26 cellular contexts compared by ENCODE assay signal in genomic region chr3:121637922-121638321, GRCh38. TPM values are rescaled to one million over a fixed set of nuclear protein-coding genes. Genes with fewer than 3 reads are reported as not detected.
A peak's percentile ranks its signal among the peaks of the same experiment; 100 is the strongest.
DNase-seq lines count a peak whose midpoint lies in the region; ATAC-seq and TF ChIP-seq lines count a peak whose summit lies in the region.
"Had no signal": no experiment of that assay in that cellular context is flagged by ENCODE, and none has a peak within 500 bp of the region (broad histone marks: within the 10 kb centered on the region; RNA-seq: fewer than 3 reads in every experiment).

No MANE protein-coding gene starts in this region.

- no peaks in the 10 kb centered on the region for H3K9me3 Mint-ChIP-seq in activated T-cell treated with anti-CD3 and anti-CD28 coated beads, Interleukin-2, amount 50 U/mL, for 72 hours
- H3K9me3 Mint-ChIP-seq in WTC11: peaks cover 4% of the 10 kb centered on the region; the same call in 1 of the 2 replicates
- H3K9me3 Mint-ChIP-seq in stimulated activated effector memory CD8-positive, alpha-beta T cell treated with anti-CD3 and anti-CD28 coated beads, Interleukin-12 subunit alpha, Interleukin-12 subunit beta, amount 100 ng/mL, for 72 hours: no peaks in the 10 kb centered on the region
- H3K9me3 Mint-ChIP-seq: nephron had no signal

- H3K4me1 ChIP-seq in ascending aorta (no peaks in the 10 kb centered on the region), mesenchymal stem cell (ENCODE audit: control insufficient read depth, insufficient read depth, low read depth, low read length) (no peaks in the 10 kb centered on the region)
- H3K4me1 ChIP-seq: upper lobe of left lung had no signal

- no peak overlapping the region for H2BK120ac ChIP-seq in mesenchymal stem cell (ENCODE audit: low read depth, low read length)

- H3K27me3 Mint-ChIP-seq in activated T-cell treated with anti-CD3 and anti-CD28 coated beads, Interleukin-2, amount 50 U/mL, for 72 hours (ENCODE audit: low read depth): no peaks in the 10 kb centered on the region
- peaks cover 4% of the 10 kb centered on the region; the same call in 1 of the 2 replicates for H3K27me3 Mint-ChIP-seq in WTC11 (ENCODE audit: low read depth)

- H2BK15ac ChIP-seq in mesenchymal stem cell (ENCODE audit: low read depth, poor library complexity, severe bottlenecking): no peak overlapping the region

- no peaks in the 10 kb centered on the region for H3K27me3 ChIP-seq in ascending aorta
- H3K27me3 ChIP-seq in mesenchymal stem cell (ENCODE audit: control insufficient read depth in 1 of 2, insufficient read depth in 1 of 2, low read length in 2 of 2): no peaks in the 10 kb centered on the region
- H3K27me3 ChIP-seq: upper lobe of left lung had no signal

- CTCF ChIA-PET in WTC11 (lab: Charles Lee): no interaction called here

- no peak for DNase-seq in activated T-cell treated with anti-CD3 and anti-CD28 coated beads, Interleukin-2, amount 50 U/mL, for 72 hours
- DNase-seq in activated T-cell treated with anti-CD3 and anti-CD28 coated beads, Interleukin-2, amount 50 U/mL, for 48 hours: no peak
- DNase-seq in WTC11 (ENCODE audit: low spot score) (no peak), C1 segment of cervical spinal cord (lab: John Stamatoyannopoulos, UW) (no peak), ascending aorta (ENCODE audit: low spot score in 2 of 2) (no peak), mesenchymal stem cell (no peak)
- DNase-seq in stimulated activated effector memory CD8-positive, alpha-beta T cell treated with anti-CD3 and anti-CD28 coated beads, Interleukin-12 subunit alpha, Interleukin-12 subunit beta, amount 100 ng/mL, for 72 hours (ENCODE audit: low spot score in 2 of 2): no peak
- DNase-seq: activated CD4-positive, alpha-beta T cell treated with anti-CD3 and anti-CD28 coated beads, Interleukin-2, amount 50 U/mL, for 1 hour; amniotic stem cell; DMS79; GDM1; glutamatergic neuron; islet precursor cell; Kasumi-1; left ventricle myocardium superior; NCI-H1436; NCI-H446; small intestine; upper lobe of left lung had no signal

- no peak overlapping the region for H2BK5ac ChIP-seq in mesenchymal stem cell (ENCODE audit: low read depth, low read length, poor library complexity, severe bottlenecking)

- H3K14ac ChIP-seq in mesenchymal stem cell (ENCODE audit: low read length in 2 of 2): no peak overlapping the region

- intact Hi-C loops in ascending aorta (cut with DNase I): no loop called here

- no peak overlapping the region for H3K18ac ChIP-seq in mesenchymal stem cell (ENCODE audit: low read depth in 1 of 2, low read length in 2 of 2)

- peak overlapping the region; percentile 54 for H3K27ac Mint-ChIP-seq in activated T-cell treated with anti-CD3 and anti-CD28 coated beads, Interleukin-2, amount 50 U/mL, for 72 hours
- no peak overlapping the region; the same call in none of the 2 replicates for H3K27ac Mint-ChIP-seq in WTC11
- H3K27ac Mint-ChIP-seq in stimulated activated effector memory CD8-positive, alpha-beta T cell treated with anti-CD3 and anti-CD28 coated beads, Interleukin-12 subunit alpha, Interleukin-12 subunit beta, amount 100 ng/mL, for 72 hours: peak overlapping the region; percentile 49
- H3K27ac Mint-ChIP-seq: nephron had no signal

- H4K8ac ChIP-seq in mesenchymal stem cell (ENCODE audit: low read length): no peak overlapping the region

- H3K36me3 ChIP-seq in ascending aorta: no peaks in the 10 kb centered on the region
- H3K36me3 ChIP-seq in mesenchymal stem cell (ENCODE audit: control insufficient read depth in 1 of 2, insufficient read depth in 2 of 2, low read depth in 1 of 2, low read length in 2 of 2): no peaks in the 10 kb centered on the region

- H3K23ac ChIP-seq in mesenchymal stem cell (ENCODE audit: low read length in 2 of 2): no peak overlapping the region

- TF ChIP-seq CTCF in WTC11 (IDR thresholded peaks at IDR 0.05) (no peak), ascending aorta (IDR thresholded peaks at IDR 0.05) (no peak)

- H3K4me3 Mint-ChIP-seq in activated T-cell treated with anti-CD3 and anti-CD28 coated beads, Interleukin-2, amount 50 U/mL, for 72 hours: no peak overlapping the region
- no peak overlapping the region for H3K4me3 Mint-ChIP-seq in WTC11
- H3K4me3 Mint-ChIP-seq in stimulated activated effector memory CD8-positive, alpha-beta T cell treated with anti-CD3 and anti-CD28 coated beads, Interleukin-12 subunit alpha, Interleukin-12 subunit beta, amount 100 ng/mL, for 72 hours: no peak overlapping the region
- H3K4me3 Mint-ChIP-seq: nephron had no signal

- H3K27ac ChIP-seq in ascending aorta (no peak overlapping the region), mesenchymal stem cell (ENCODE audit: low read length, poor library complexity, severe bottlenecking) (no peak overlapping the region)
- H3K27ac ChIP-seq: upper lobe of left lung had no signal

- H3K4me2 ChIP-seq in mesenchymal stem cell (ENCODE audit: low read length, poor library complexity, severe bottlenecking): no peak overlapping the region

- H3K79me1 ChIP-seq in mesenchymal stem cell (replicated peaks; ENCODE audit: low read length, poor library complexity, severe bottlenecking): no peaks in the 10 kb centered on the region

- ATAC-seq in activated T-cell treated with anti-CD3 and anti-CD28 coated beads, Interleukin-2, amount 50 U/mL, for 72 hours (replicated peaks in 1 of 2): no peak
- peak; percentile 58 for ATAC-seq in GM19463 (IDR thresholded peaks at IDR 0.05; ENCODE audit: unreplicated experiment)
- ATAC-seq in WTC11: no peak
- ATAC-seq in stimulated activated effector memory CD8-positive, alpha-beta T cell treated with anti-CD3 and anti-CD28 coated beads, Interleukin-12 subunit alpha, Interleukin-12 subunit beta, amount 100 ng/mL, for 72 hours: no peak
- ATAC-seq: left ventricle myocardium superior, SK-N-SH treated with all-trans-retinoic acid at 6 μM for 48 hours had no signal

- H2AFZ ChIP-seq in mesenchymal stem cell (ENCODE audit: low read depth, low read length): no peak overlapping the region

- WGBS in mesenchymal stem cell: 80% methylated on average over 1 of the region's 1 CpG

- H3K9ac ChIP-seq in mesenchymal stem cell (ENCODE audit: low read length): no peak overlapping the region

- H3K36me3 Mint-ChIP-seq in activated T-cell treated with anti-CD3 and anti-CD28 coated beads, Interleukin-2, amount 50 U/mL, for 72 hours (ENCODE audit: insufficient read depth in 2 of 2): peaks cover 22 to 67% of the 10 kb centered on the region in 2 donors
- no peaks in the 10 kb centered on the region for H3K36me3 Mint-ChIP-seq in WTC11
- peaks cover 100% of the 10 kb centered on the region for H3K36me3 Mint-ChIP-seq in stimulated activated effector memory CD8-positive, alpha-beta T cell treated with anti-CD3 and anti-CD28 coated beads, Interleukin-12 subunit alpha, Interleukin-12 subunit beta, amount 100 ng/mL, for 72 hours

- no peak overlapping the region for H4K91ac ChIP-seq in mesenchymal stem cell (ENCODE audit: low read length)

- H3K4me1 Mint-ChIP-seq in activated T-cell treated with anti-CD3 and anti-CD28 coated beads, Interleukin-2, amount 50 U/mL, for 72 hours (ENCODE audit: low read depth): peaks cover 32% of the 10 kb centered on the region
- H3K4me1 Mint-ChIP-seq in WTC11: peaks cover 26% of the 10 kb centered on the region
- peaks cover 6% of the 10 kb centered on the region for H3K4me1 Mint-ChIP-seq in stimulated activated effector memory CD8-positive, alpha-beta T cell treated with anti-CD3 and anti-CD28 coated beads, Interleukin-12 subunit alpha, Interleukin-12 subunit beta, amount 100 ng/mL, for 72 hours
- H3K4me1 Mint-ChIP-seq: nephron had no signal

- no peak overlapping the region for H2BK12ac ChIP-seq in mesenchymal stem cell (ENCODE audit: low read length in 2 of 2)

- no peak overlapping the region for H3K4me3 ChIP-seq in ascending aorta
- no peak overlapping the region for H3K4me3 ChIP-seq in mesenchymal stem cell (ENCODE audit: insufficient read depth in 1 of 2, low read depth in 1 of 2, low read length in 2 of 2)
- H3K4me3 ChIP-seq: upper lobe of left lung had no signal

- no peak overlapping the region for H3K4ac ChIP-seq in mesenchymal stem cell (ENCODE audit: low read depth in 1 of 2, low read length in 2 of 2)

- H3K9me3 ChIP-seq in ascending aorta: no peaks in the 10 kb centered on the region
- no peaks in the 10 kb centered on the region for H3K9me3 ChIP-seq in mesenchymal stem cell (ENCODE audit: control insufficient read depth, low read length)
- H3K9me3 ChIP-seq: upper lobe of left lung had no signal

- H2AK5ac ChIP-seq in mesenchymal stem cell (ENCODE audit: low read length, severe bottlenecking): no peak overlapping the region

- POLR2A ChIA-PET in WTC11 (lab: Charles Lee): no interaction called here

TF ChIP-seq in WTC11, 78 proteins besides CTCF, POLR2A, EP300 and RAD21:
- TF ChIP-seq ZNF121 (CRISPR knock-in tag; IDR thresholded peaks at IDR 0.05): peak; percentile 78
- no peak for TF ChIP-seq USF1 (CRISPR knock-in tag; IDR thresholded peaks at IDR 0.05)

RNA-seq across cellular contexts. Expression of gene HCLS1, which starts 22.8 kb away (rescaled TPM):
- 100 to 1,000 TPM; 236 to 259 TPM for total RNA-seq in activated T-cell treated with anti-CD3 and anti-CD28 coated beads, Interleukin-2, amount 50 U/mL, for 72 hours
- 1.9 to 2.7 TPM (median 2.6 TPM) in 3 replicates for total RNA-seq in WTC11 (2021)
- total RNA-seq in ascending aorta: 19.8 TPM
- polyA plus RNA-seq in mesenchymal stem cell (2013, experiment 1 of 2): 0.25 TPM
- polyA plus RNA-seq in mesenchymal stem cell (2013, experiment 2 of 2): 0.32 TPM
- total RNA-seq: osteocyte had no signal

RNA-seq across cellular contexts. Expression of gene FBXO40, which starts 44.7 kb away (rescaled TPM):
- total RNA-seq in activated T-cell treated with anti-CD3 and anti-CD28 coated beads, Interleukin-2, amount 50 U/mL, for 72 hours: not detected
- 0.04 to 0.09 TPM (median 0.07 TPM) in 3 replicates for total RNA-seq in WTC11 (2021)
- total RNA-seq in ascending aorta: not detected
- polyA plus RNA-seq in mesenchymal stem cell (2013, experiment 1 of 2): not detected
- not detected for polyA plus RNA-seq in mesenchymal stem cell (2013, experiment 2 of 2)
- total RNA-seq: OCI-LY7; osteocyte; T-helper 2 cell treated with Interferon-gamma antibody and Interleukin-4, amounts not matched to agents 100 ng/mL and 5 ng/mL, for 36 hours; upper lobe of left lung had no signal
- polyA plus RNA-seq: BJ, small intestine had no signal

Comparison
In these comparisons a context has a peak if more than half of its experiments do, and no peak if none do; other contexts are left out.
1. RNA of gene HCLS1, which starts 22.8 kb away (total RNA-seq): 236 to 259 TPM in activated T-cell treated with anti-CD3 and anti-CD28 coated beads, Interleukin-2, amount 50 U/mL, for 72 hours; 19.8 TPM in ascending aorta (single experiment) and 1.9 to 2.7 TPM in WTC11; every median in the first group is over 10 times any median in the second.